In the genomic region with DNA sequence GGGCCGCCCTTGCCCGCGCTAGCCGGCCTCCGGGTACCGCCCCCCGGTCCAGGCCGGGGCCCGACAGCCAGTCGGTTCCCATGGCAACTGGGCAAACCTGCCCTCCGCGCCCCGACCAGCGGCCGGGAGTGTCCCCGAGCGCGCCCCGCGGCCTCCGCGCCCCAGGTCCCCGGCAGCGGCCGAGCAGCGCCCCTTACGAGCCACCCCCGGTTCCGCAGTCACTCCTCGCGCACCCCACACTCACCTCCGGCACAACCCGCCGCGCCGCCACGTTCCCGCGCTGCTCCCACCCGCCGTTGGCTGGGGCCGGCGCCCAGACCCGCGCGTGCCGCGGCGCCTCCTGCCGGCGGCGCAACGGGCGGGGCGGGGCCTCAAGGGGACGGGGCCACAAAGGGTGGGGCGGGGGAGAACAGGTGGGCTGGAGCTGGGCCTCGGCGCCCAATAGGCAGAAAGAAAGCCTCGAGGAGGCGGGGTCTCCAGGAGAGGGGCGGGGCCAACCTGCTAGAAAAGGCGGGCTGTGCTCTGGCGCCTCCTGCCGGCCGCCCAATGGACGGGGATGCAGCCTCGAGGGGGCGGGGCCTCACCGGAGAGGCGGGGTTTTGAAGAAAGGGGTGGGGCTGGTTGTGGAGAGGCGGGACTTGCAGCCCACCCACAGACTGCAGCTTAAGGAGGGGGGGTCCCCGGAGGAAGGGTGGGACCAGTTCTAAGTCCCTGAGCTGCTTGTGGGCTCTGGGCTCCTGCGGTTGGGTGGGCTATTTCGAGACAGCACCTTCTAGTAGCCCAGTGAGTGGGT, we compare ENCODE assay signal across 8 cellular contexts. TPM values are rescaled to one million over a fixed set of nuclear protein-coding genes. Genes with fewer than 3 reads are reported as not detected.
DNase-seq lines count a peak whose midpoint lies in the region; ATAC-seq and TF ChIP-seq lines count a peak whose summit lies in the region.

A gene with protein sequence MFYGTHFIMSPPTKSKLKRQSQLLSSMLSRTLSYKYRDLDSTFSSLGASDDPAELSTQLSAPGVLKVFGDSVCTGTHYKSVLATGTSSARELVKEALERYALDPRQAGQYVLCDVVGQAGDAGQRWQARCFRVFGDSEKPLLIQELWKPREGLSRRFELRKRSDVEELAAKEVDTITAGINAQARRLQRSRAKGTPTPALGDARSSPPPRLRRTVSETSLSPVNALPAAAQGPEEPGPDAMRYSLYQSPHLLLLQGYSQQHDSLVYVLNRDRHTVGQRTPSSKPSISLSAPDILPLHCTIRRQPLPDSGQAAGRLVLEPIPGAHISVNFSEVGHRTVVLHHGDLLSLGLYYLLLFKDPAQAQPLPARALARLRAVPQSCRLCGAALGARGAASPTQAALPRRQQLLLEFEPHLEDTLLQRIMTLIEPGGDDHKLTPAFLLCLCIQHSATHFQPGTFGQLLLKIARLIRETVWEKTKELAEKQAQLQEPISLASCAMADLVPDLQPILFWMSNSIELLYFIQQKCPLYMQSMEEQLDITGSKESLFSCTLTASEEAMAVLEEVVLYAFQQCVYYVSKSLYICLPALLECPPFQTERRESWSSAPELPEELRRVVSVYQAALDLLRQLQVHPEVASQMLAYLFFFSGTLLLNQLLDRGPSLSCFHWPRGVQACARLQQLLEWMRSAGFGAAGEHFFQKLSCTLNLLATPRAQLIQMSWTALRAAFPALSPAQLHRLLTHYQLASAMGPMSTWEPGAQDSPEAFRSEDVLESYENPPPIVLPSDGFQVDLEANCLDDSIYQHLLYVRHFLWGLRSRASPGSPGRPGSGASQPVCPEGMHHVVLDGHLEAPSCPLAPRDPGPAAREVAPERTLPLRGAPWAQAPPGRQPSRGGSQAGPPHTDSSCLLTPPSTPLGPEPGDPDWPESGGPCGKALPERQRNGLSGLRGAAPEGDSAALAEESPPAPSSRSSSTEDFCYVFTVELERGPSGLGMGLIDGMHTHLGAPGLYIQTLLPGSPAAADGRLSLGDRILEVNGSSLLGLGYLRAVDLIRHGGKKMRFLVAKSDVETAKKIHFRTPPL (minus strand): TSS at position 365 of the 793 bp plus-strand sequence. CDS start 5,577 bp downstream, outside the sequence.

- no peaks in the 10 kb centered on the region for H3K9me3 ChIP-seq in psoas muscle

- H3K27me3 ChIP-seq in psoas muscle (ENCODE audit: insufficient read depth in 3 of 3, low read length in 2 of 3) = peaks cover 0 to 33% (median 0%) of the 10 kb centered on the region in 3 donors

- H3K9me3 Mint-ChIP-seq in Calu3 (ENCODE audit: low read depth, unreplicated experiment) = no peaks in the 10 kb centered on the region

- TF ChIP-seq CTCF in Calu3 (IDR thresholded peaks at IDR 0.05; ENCODE audit: unreplicated experiment) (peak; percentile 91), psoas muscle (IDR thresholded peaks at IDR 0.05) (peak; percentile 67)

- WGBS in psoas muscle, 3 donors = 3 to 7% (median 4%) methylated on average over 35 to 75 of the region's 75 CpGs

- peak within 1 kb of the TSS; percentile 68 for H3K27ac ChIP-seq in psoas muscle

- no peaks in the 10 kb centered on the region for H3K36me3 ChIP-seq in psoas muscle (ENCODE audit: insufficient read depth in 1 of 2, low read depth in 1 of 2)

- CTCF ChIA-PET in Calu3 (lab: Charles Lee) = interaction anchor here (0.6 to 1.6 kb wide), 13 partner anchors 8 to 280 kb away, joined by 3 to 7 read pairs (median 3); no protein-coding TSS in a partner anchor

- H3K4me1 ChIP-seq in psoas muscle = peaks cover 8% of the 10 kb centered on the region

- intact Hi-C loops in Calu3 (cut with micrococcal nuclease; ENCODE audit: unreplicated experiment) = no loop called here
- intact Hi-C loops in left ventricle myocardium superior (cut with micrococcal nuclease) = no loop called here
- intact Hi-C loops in psoas muscle (cut with DNase I) = loop anchor here in 1 of 2 donors (5.0 kb wide), 1 partner anchor 91 kb away; no protein-coding TSS in a partner anchor

- peak within 1 kb of the TSS; percentile 67 for H3K4me3 ChIP-seq in psoas muscle

- DNase-seq in Calu3 (peak; percentile 97), NCI-H1105 (lab: John Stamatoyannopoulos, UW) (peak; percentile 92), T-helper 2 cell (peak; percentile 74 to 84 (median 82)), amygdala (lab: John Stamatoyannopoulos, UW) (peak in 55 of 56 donors; percentile 17 to 97 (median 86)), left ventricle myocardium superior (peak; percentile 96), psoas muscle (peak; percentile 93 to 96), ureter (ENCODE audit: low spot score) (peak; percentile 91)

- H3K27me3 Mint-ChIP-seq in Calu3 (ENCODE audit: unreplicated experiment) = peaks cover 31% of the 10 kb centered on the region

- H3K36me3 Mint-ChIP-seq in Calu3 (ENCODE audit: insufficient read depth, unreplicated experiment) = peaks cover 5% of the 10 kb centered on the region

- ATAC-seq in GM21825 (IDR thresholded peaks at IDR 0.05; ENCODE audit: unreplicated experiment) = peak; percentile 81
- ATAC-seq in left ventricle myocardium superior = peak; percentile 92
- peak; percentile 91 to 94 (median 91) for ATAC-seq in psoas muscle

- H3K27ac Mint-ChIP-seq in Calu3 (ENCODE audit: unreplicated experiment) = no peak within 1 kb of the TSS

- peak within 1 kb of the TSS; percentile 53 for H3K4me3 Mint-ChIP-seq in Calu3 (ENCODE audit: low read depth, unreplicated experiment)

- no peaks in the 10 kb centered on the region for H3K4me1 Mint-ChIP-seq in Calu3 (ENCODE audit: low read depth, unreplicated experiment)

- BruUV-seq in Calu3 (replicated peaks; lab: Mats Ljungman, UMichigan) = no TSS peak

RNA-seq across cellular contexts. Expression of the gene that starts here (rescaled TPM):
- total RNA-seq in Calu3 (2022) (0.83 and 1.8 TPM in 2 replicates), left ventricle myocardium superior (2.8 TPM), psoas muscle (1 to 10 TPM; 2.3 to 3.7 (median 2.8) TPM), ureter (4.7 TPM)
- polyA plus RNA-seq in psoas muscle = 1 to 10 TPM in 2 of 3 donors, under 1 TPM in 1; 0.65 to 3.8 (median 1.1) TPM

Comparison
In these comparisons a context has a peak if more than half of its experiments do, and no peak if none do; other contexts are left out.
1. Peak in every context shown above with its lines: DNase-seq, ATAC-seq, H3K4me3 ChIP-seq and H3K27ac ChIP-seq.